Comparison of ENCODE assay signal across 1 cellular context in the genomic region with DNA sequence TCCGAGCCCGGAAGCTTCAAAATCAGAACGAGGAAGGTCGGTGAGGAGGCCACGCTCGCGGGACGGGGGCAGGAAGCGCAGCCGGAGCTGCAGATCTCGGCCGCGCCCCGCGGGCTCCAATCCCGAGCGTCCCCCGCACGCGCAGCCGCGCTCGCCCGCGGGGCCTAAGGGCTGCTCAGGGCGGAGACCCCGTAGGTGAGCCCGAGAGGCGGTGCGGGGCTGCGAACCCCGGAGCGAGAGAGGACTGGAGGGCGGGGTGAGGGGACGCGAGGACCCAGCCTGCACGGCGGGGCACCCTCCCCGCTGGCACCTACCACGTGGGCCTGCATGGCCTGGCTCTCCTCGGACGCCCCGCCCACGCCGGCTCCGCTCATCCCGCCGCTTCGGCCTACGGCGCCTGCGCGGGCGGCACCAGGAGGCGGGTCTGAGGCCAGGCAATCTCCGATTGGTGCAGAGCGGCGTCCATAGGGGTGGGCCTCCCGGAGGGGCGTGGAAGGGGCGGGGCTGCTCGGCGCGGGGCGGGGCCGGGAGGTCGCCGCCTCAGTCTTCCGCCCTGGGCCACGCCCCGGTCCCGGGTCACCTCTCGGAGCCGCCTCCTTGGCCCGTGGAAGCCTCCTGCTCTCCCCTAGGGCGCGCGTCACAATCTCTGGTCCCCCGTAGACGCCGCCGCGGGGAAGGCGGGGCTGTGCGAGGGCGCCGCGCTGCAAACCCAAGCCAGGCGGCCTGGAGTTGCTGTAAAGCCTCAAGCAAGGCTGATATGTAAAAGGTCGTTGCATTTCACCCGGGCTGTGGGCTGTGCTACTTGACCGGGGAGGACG.
TF ChIP-seq lines count a peak whose summit lies in the region.

No MANE protein-coding gene starts in this region.

TF ChIP-seq in HEK293, 187 proteins besides CTCF, POLR2A, EP300 and RAD21 (continued from another document):
- TF ChIP-seq ZXDB (tag by site-specific recombination; IDR thresholded peaks at IDR 0.05) (no peak), ZNF423 (tag by site-specific recombination; IDR thresholded peaks at IDR 0.05) (peak; percentile 88), ZNF660 (tag by site-specific recombination; IDR thresholded peaks at IDR 0.05) (peak; percentile 63; the same call in 1 of the 2 replicates), ZBTB8A (tag by site-specific recombination; IDR thresholded peaks at IDR 0.05) (peak; percentile 71), ZNF596 (tag by site-specific recombination; IDR thresholded peaks at IDR 0.05) (peak; percentile 54), ZNF677 (tag by site-specific recombination; IDR thresholded peaks at IDR 0.05) (no peak), ZNF19 (tag by site-specific recombination; IDR thresholded peaks at IDR 0.05; ENCODE audit: low read depth) (no peak), ZNF76 (tag by site-specific recombination; IDR thresholded peaks at IDR 0.05; ENCODE audit: borderline replicate concordance, low read depth) (peak; percentile 70; the same call in 1 of the 2 replicates), KLF8 (tag by site-specific recombination; IDR thresholded peaks at IDR 0.05) (peak; percentile 95), ZFP3 (tag by site-specific recombination; IDR thresholded peaks at IDR 0.05; ENCODE audit: low read depth) (no peak), SP3 (tag by site-specific recombination; IDR thresholded peaks at IDR 0.05) (peak; percentile 99), EGR2 (tag by site-specific recombination; IDR thresholded peaks at IDR 0.05; ENCODE audit: low read depth) (peak; percentile 73), ZNF146 (tag by site-specific recombination; IDR thresholded peaks at IDR 0.05) (peak; percentile 4; the same call in 1 of the 2 replicates), ZNF768 (tag by site-specific recombination; IDR thresholded peaks at IDR 0.05) (peak; percentile 50; the same call in 1 of the 2 replicates), GLIS1 (tag by site-specific recombination; IDR thresholded peaks at IDR 0.05) (peak; percentile 85), KLF1 (tag by site-specific recombination; IDR thresholded peaks at IDR 0.05) (peak; percentile 82), KLF7 (tag by site-specific recombination; IDR thresholded peaks at IDR 0.05; ENCODE audit: borderline replicate concordance) (0 out of 2 replicates have a peak, but pooled peaks have one; percentile 12), ZSCAN16 (tag by site-specific recombination; IDR thresholded peaks at IDR 0.05) (no peak), ZNF223 (tag by site-specific recombination; IDR thresholded peaks at IDR 0.05) (peak; percentile 67; the same call in 1 of the 2 replicates), ZFHX2 (tag by site-specific recombination; conservative IDR thresholded peaks at IDR 0.05) (peak; percentile 84), ZNF654 (tag by site-specific recombination; IDR thresholded peaks at IDR 0.05; ENCODE audit: low read depth) (no peak), GLIS2 (tag by site-specific recombination; IDR thresholded peaks at IDR 0.05) (peak; percentile 96), ZIC2 (tag by site-specific recombination; IDR thresholded peaks at IDR 0.05) (peak; percentile 94), HOXC10 (CRISPR knock-in tag; IDR thresholded peaks at IDR 0.05) (no peak), MZF1 (tag by site-specific recombination; IDR thresholded peaks at IDR 0.05; ENCODE audit: borderline replicate concordance) (0 out of 2 replicates have a peak, but pooled peaks have one; percentile 16), WT1 (tag by site-specific recombination; IDR thresholded peaks at IDR 0.05) (no peak), ZNF202 (tag by site-specific recombination; IDR thresholded peaks at IDR 0.05; ENCODE audit: borderline replicate concordance) (no peak), ZNF830 (tag by site-specific recombination; IDR thresholded peaks at IDR 0.05; ENCODE audit: low read depth) (no peak), ZNF600 (tag by site-specific recombination; IDR thresholded peaks at IDR 0.05) (no peak), ZNF341 (tag by site-specific recombination; IDR thresholded peaks at IDR 0.05; ENCODE audit: low read depth) (peak; percentile 29; the same call in 1 of the 2 replicates), ZBTB20 (tag by site-specific recombination; IDR thresholded peaks at IDR 0.05) (peak; percentile 68; the same call in 1 of the 2 replicates), ZNF610 (tag by site-specific recombination; IDR thresholded peaks at IDR 0.05; ENCODE audit: borderline replicate concordance) (peak; percentile 64; the same call in 1 of the 2 replicates), ZNF521 (tag by site-specific recombination; IDR thresholded peaks at IDR 0.05) (no peak), ZBTB17 (tag by site-specific recombination; IDR thresholded peaks at IDR 0.05) (0 out of 2 replicates have a peak, but pooled peaks have one; percentile 47), ZNF561 (tag by site-specific recombination; IDR thresholded peaks at IDR 0.05; ENCODE audit: borderline replicate concordance) (peak; percentile 67), ZNF785 (tag by site-specific recombination; IDR thresholded peaks at IDR 0.05) (peak; percentile 61; the same call in 1 of the 2 replicates), ZNF629 (tag by site-specific recombination; IDR thresholded peaks at IDR 0.05) (peak; percentile 35; the same call in 1 of the 2 replicates), ZNF335 (tag by site-specific recombination; conservative IDR thresholded peaks at IDR 0.05) (peak; percentile 50), ZFP37 (tag by site-specific recombination; IDR thresholded peaks at IDR 0.05) (no peak), BCL11A (tag by site-specific recombination; IDR thresholded peaks at IDR 0.05; ENCODE audit: low read depth) (no peak)
- TF ChIP-seq, protein P1, sequence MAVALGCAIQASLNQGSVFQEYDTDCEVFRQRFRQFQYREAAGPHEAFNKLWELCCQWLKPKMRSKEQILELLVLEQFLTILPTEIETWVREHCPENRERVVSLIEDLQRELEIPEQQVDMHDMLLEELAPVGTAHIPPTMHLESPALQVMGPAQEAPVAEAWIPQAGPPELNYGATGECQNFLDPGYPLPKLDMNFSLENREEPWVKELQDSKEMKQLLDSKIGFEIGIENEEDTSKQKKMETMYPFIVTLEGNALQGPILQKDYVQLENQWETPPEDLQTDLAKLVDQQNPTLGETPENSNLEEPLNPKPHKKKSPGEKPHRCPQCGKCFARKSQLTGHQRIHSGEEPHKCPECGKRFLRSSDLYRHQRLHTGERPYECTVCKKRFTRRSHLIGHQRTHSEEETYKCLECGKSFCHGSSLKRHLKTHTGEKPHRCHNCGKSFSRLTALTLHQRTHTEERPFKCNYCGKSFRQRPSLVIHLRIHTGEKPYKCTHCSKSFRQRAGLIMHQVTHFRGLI (tag by site-specific recombination; IDR thresholded peaks at IDR 0.05): no peak; the same call in 1 of the 2 replicates
- TF ChIP-seq, protein P2, sequence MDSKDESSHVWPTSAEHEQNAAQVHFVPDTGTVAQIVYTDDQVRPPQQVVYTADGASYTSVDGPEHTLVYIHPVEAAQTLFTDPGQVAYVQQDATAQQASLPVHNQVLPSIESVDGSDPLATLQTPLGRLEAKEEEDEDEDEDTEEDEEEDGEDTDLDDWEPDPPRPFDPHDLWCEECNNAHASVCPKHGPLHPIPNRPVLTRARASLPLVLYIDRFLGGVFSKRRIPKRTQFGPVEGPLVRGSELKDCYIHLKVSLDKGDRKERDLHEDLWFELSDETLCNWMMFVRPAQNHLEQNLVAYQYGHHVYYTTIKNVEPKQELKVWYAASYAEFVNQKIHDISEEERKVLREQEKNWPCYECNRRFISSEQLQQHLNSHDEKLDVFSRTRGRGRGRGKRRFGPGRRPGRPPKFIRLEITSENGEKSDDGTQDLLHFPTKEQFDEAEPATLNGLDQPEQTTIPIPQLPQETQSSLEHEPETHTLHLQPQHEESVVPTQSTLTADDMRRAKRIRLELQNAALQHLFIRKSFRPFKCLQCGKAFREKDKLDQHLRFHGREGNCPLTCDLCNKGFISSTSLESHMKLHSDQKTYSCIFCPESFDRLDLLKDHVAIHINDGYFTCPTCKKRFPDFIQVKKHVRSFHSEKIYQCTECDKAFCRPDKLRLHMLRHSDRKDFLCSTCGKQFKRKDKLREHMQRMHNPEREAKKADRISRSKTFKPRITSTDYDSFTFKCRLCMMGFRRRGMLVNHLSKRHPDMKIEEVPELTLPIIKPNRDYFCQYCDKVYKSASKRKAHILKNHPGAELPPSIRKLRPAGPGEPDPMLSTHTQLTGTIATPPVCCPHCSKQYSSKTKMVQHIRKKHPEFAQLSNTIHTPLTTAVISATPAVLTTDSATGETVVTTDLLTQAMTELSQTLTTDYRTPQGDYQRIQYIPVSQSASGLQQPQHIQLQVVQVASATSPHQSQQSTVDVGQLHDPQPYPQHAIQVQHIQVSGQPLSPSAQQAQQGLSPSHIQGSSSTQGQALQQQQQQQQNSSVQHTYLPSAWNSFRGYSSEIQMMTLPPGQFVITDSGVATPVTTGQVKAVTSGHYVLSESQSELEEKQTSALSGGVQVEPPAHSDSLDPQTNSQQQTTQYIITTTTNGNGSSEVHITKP (tag by site-specific recombination; IDR thresholded peaks at IDR 0.05): peak; percentile 51
- TF ChIP-seq, protein P3, sequence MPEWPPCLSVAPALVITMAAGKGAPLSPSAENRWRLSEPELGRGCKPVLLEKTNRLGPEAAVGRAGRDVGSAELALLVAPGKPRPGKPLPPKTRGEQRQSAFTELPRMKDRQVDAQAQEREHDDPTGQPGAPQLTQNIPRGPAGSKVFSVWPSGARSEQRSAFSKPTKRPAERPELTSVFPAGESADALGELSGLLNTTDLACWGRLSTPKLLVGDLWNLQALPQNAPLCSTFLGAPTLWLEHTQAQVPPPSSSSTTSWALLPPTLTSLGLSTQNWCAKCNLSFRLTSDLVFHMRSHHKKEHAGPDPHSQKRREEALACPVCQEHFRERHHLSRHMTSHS (tag by site-specific recombination; IDR thresholded peaks at IDR 0.05): no peak
- TF ChIP-seq, protein P4, sequence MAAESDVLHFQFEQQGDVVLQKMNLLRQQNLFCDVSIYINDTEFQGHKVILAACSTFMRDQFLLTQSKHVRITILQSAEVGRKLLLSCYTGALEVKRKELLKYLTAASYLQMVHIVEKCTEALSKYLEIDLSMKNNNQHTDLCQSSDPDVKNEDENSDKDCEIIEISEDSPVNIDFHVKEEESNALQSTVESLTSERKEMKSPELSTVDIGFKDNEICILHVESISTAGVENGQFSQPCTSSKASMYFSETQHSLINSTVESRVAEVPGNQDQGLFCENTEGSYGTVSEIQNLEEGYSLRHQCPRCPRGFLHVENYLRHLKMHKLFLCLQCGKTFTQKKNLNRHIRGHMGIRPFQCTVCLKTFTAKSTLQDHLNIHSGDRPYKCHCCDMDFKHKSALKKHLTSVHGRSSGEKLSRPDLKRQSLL (tag by site-specific recombination; IDR thresholded peaks at IDR 0.05): 0 out of 2 replicates have a peak, but pooled peaks have one; percentile 11
- TF ChIP-seq, protein P5, sequence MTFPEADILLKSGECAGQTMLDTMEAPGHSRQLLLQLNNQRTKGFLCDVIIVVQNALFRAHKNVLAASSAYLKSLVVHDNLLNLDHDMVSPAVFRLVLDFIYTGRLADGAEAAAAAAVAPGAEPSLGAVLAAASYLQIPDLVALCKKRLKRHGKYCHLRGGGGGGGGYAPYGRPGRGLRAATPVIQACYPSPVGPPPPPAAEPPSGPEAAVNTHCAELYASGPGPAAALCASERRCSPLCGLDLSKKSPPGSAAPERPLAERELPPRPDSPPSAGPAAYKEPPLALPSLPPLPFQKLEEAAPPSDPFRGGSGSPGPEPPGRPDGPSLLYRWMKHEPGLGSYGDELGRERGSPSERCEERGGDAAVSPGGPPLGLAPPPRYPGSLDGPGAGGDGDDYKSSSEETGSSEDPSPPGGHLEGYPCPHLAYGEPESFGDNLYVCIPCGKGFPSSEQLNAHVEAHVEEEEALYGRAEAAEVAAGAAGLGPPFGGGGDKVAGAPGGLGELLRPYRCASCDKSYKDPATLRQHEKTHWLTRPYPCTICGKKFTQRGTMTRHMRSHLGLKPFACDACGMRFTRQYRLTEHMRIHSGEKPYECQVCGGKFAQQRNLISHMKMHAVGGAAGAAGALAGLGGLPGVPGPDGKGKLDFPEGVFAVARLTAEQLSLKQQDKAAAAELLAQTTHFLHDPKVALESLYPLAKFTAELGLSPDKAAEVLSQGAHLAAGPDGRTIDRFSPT (tag by site-specific recombination; IDR thresholded peaks at IDR 0.05): peak; percentile 90
- TF ChIP-seq, protein P6, sequence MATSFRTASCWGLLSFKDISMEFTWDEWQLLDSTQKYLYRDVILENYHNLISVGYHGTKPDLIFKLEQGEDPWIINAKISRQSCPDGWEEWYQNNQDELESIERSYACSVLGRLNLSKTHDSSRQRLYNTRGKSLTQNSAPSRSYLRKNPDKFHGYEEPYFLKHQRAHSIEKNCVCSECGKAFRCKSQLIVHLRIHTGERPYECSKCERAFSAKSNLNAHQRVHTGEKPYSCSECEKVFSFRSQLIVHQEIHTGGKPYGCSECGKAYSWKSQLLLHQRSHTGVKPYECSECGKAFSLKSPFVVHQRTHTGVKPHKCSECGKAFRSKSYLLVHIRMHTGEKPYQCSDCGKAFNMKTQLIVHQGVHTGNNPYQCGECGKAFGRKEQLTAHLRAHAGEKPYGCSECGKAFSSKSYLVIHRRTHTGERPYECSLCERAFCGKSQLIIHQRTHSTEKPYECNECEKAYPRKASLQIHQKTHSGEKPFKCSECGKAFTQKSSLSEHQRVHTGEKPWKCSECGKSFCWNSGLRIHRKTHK (tag by site-specific recombination; IDR thresholded peaks at IDR 0.05): no peak
- TF ChIP-seq, protein P7, sequence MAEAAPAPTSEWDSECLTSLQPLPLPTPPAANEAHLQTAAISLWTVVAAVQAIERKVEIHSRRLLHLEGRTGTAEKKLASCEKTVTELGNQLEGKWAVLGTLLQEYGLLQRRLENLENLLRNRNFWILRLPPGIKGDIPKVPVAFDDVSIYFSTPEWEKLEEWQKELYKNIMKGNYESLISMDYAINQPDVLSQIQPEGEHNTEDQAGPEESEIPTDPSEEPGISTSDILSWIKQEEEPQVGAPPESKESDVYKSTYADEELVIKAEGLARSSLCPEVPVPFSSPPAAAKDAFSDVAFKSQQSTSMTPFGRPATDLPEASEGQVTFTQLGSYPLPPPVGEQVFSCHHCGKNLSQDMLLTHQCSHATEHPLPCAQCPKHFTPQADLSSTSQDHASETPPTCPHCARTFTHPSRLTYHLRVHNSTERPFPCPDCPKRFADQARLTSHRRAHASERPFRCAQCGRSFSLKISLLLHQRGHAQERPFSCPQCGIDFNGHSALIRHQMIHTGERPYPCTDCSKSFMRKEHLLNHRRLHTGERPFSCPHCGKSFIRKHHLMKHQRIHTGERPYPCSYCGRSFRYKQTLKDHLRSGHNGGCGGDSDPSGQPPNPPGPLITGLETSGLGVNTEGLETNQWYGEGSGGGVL (tag by site-specific recombination; IDR thresholded peaks at IDR 0.05): no peak; the same call in none of the 2 replicates
- TF ChIP-seq, protein P8, sequence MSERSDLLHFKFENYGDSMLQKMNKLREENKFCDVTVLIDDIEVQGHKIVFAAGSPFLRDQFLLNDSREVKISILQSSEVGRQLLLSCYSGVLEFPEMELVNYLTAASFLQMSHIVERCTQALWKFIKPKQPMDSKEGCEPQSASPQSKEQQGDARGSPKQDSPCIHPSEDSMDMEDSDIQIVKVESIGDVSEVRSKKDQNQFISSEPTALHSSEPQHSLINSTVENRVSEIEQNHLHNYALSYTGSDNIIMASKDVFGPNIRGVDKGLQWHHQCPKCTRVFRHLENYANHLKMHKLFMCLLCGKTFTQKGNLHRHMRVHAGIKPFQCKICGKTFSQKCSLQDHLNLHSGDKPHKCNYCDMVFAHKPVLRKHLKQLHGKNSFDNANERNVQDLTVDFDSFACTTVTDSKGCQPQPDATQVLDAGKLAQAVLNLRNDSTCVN (tag by site-specific recombination; optimal IDR thresholded peaks at IDR 0.05): peak; percentile 91
